Comparison of ENCODE assay signal across 19 cellular contexts in genomic region chr15:41096178-41096577, GRCh38.
"Had no signal": no experiment of that assay in that cellular context is flagged by ENCODE, and none has a peak within 500 bp of the region (broad histone marks: within the 10 kb centered on the region; RNA-seq: fewer than 3 reads in every experiment).

No MANE protein-coding gene starts in this region.

- H3K4me3 Mint-ChIP-seq: IgD-negative memory B cell had no signal

- ATAC-seq: Panc1, PC-3 had no signal

- H3K27me3 Mint-ChIP-seq: IgD-negative memory B cell had no signal

- DNase-seq: KBM-7, NCI-H1092, NCI-H1105 treated with DMSO at 0.1 percent for 48 hours, NCI-H1417 treated with DMSO at 0.1 percent for 48 hours, NCI-H146, NCI-H1694 treated with DMSO at 0.1 percent for 48 hours, NCI-H1930, NCI-H2081, NCI-H2107, NCI-H2227 treated with DMSO at 0.1 percent for 48 hours, NCI-H524, NCI-H526 treated with DMSO at 0.1 percent for 48 hours, NCI-H774, PC-3, SHP77, SK-N-SH, SW 1271 had no signal

- H3K9me3 Mint-ChIP-seq: IgD-negative memory B cell had no signal
